8 cellular contexts compared by ENCODE assay signal in the genomic region with DNA sequence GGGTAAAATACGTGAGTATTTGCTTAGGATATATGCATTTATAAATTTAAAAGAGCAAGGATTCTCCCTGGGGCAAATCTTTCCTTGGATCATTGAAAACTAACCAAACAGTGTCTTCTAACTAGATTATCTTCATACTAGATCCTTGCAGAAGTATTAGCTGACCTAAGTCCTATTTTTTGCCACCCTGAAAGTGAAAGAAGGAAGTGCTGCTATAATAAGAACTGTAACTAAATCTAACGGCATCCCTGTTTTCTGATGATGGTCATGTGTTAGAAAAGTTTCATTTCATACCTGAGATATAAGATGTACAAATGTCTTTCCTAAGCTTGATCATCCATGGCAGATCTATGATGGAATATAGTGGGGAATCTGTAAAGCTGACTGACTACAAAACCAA.
A peak's percentile ranks its signal among the peaks of the same experiment; 100 is the strongest.
DNase-seq lines count a peak whose midpoint lies in the region; ATAC-seq, FAIRE-seq and TF ChIP-seq lines count a peak whose summit lies in the region.

No MANE protein-coding gene starts in this region.

- H3K36me3 ChIP-seq in ascending aorta (no peaks in the 10 kb centered on the region), MG63 (no peaks in the 10 kb centered on the region)

- H3K36me3 Mint-ChIP-seq in naive B cell, result no peaks in the 10 kb centered on the region

- H3K9me3 Mint-ChIP-seq in naive B cell, result peaks cover 0 to 4% (median 0%) of the 10 kb centered on the region in 7 donors

- peaks cover 0 to 34% of the 10 kb centered on the region in 2 donors for H3K4me1 ChIP-seq in ascending aorta

- TF ChIP-seq CTCF in ascending aorta (IDR thresholded peaks at IDR 0.05), result no peak

- TF ChIP-seq POLR2A in GM12891 (IDR thresholded peaks at IDR 0.05; ENCODE audit: low read depth, low read length), result no peak

- no peaks in the 10 kb centered on the region for H3K9me3 ChIP-seq in ascending aorta
- H3K9me3 ChIP-seq in MG63, result no peaks in the 10 kb centered on the region

- DNase-seq in GM12891 (ENCODE audit: insufficient read length, low spot score) (no peak), ascending aorta (ENCODE audit: low spot score in 2 of 2) (no peak), naive B cell (peak; percentile 64), MG63 (no peak), iPS-NIHi7 (ENCODE audit: extremely low spot score) (no peak)
- DNase-seq in stimulated activated naive CD4-positive, alpha-beta T cell treated with Interleukin-2 at 50 U/mL for 16 hours (lab: John Stamatoyannopoulos, UW), result no peak

- FAIRE-seq in GM12891 (lab: Jason Lieb, UNC), result no peak

- H3K27ac Mint-ChIP-seq in naive B cell, result peak overlapping the region; percentile 10 to 84 (median 69)

- H3K4me3 ChIP-seq in ascending aorta (peak overlapping the region; percentile 31 to 47), MG63 (no peak overlapping the region)

- H3K27ac ChIP-seq in ascending aorta, result peak overlapping the region; percentile 82 to 84

- peak; percentile 41 for ATAC-seq in HG03139 (IDR thresholded peaks at IDR 0.05; ENCODE audit: unreplicated experiment)
- ATAC-seq in naive B cell (ENCODE audit: low read depth in 2 of 2), result peak; percentile 89 to 91
- ATAC-seq in HG02798 (IDR thresholded peaks at IDR 0.05; ENCODE audit: poor library complexity, unreplicated experiment), result no peak

- no peaks in the 10 kb centered on the region for H3K27me3 ChIP-seq in ascending aorta
- H3K27me3 ChIP-seq in MG63, result no peaks in the 10 kb centered on the region

- H3K4me1 Mint-ChIP-seq in naive B cell, result peaks cover 32 to 38% (median 36%) of the 10 kb centered on the region in 3 donors

- no peaks in the 10 kb centered on the region for H3K27me3 Mint-ChIP-seq in naive B cell

- intact Hi-C loops in ascending aorta (cut with DNase I), result loop anchor here (1.0 to 10.0 kb wide), 3 partner anchors 58 to 648 kb away; a partner anchor contains a TSS

- H3K4me3 Mint-ChIP-seq in naive B cell, result peak overlapping the region; percentile 16 to 82 (median 74)

TF ChIP-seq in GM12891, 5 proteins besides CTCF, POLR2A, EP300 and RAD21:
- peak; percentile 73 for TF ChIP-seq SPI1 (IDR thresholded peaks at IDR 0.05; ENCODE audit: low read depth, low read length)
- TF ChIP-seq POLR2AphosphoS5 (IDR thresholded peaks at IDR 0.05; ENCODE audit: low read depth, low read length), result no peak
- no peak for TF ChIP-seq TAF1 (IDR thresholded peaks at IDR 0.05; ENCODE audit: low read depth, low read length)
TF ChIP-seq in GM12891: peak in this region for 1.
